15 cellular contexts compared by ENCODE assay signal in the genomic region with DNA sequence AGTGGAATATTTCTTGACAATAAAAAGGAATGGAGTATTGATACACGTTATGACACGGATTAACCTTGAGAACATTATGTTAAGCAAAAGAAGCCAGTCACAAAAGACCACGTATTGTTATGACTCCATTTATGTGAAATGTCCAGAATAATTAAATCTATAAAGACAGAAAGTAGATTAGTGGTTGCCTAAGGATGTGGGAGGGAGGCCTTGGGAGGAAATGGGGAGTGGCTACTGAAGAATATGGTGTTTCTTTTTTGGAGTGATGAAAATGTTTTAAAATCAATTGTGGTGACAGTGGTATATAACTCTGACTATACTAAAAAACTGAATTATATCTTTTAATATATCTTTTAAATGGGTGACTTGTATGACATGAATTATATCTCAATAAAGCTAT. TPM values are rescaled to one million over a fixed set of nuclear protein-coding genes. Genes with fewer than 3 reads are reported as not detected.
DNase-seq lines count a peak whose midpoint lies in the region; ATAC-seq and TF ChIP-seq lines count a peak whose summit lies in the region.
"Had no signal": no experiment of that assay in that cellular context is flagged by ENCODE, and none has a peak within 500 bp of the region (broad histone marks: within the 10 kb centered on the region; RNA-seq: fewer than 3 reads in every experiment).

No MANE protein-coding gene starts in this region.

- DNase-seq in activated CD8-positive, alpha-beta memory T cell treated with anti-CD3 and anti-CD28 coated beads, Interleukin-2, amount 10 ng/mL, durations not matched to agents 7 days and 5 days = no peak
- DNase-seq in activated CD8-positive, alpha-beta memory T cell treated with anti-CD3 and anti-CD28 coated beads for 24 hours = no peak
- DNase-seq in natural killer cell treated with Interleukin-12 subunit alpha and Interleukin-12 subunit beta and Interleukin-15 and Interleukin-18, amount 100 ng/mL, for 72 hours (ENCODE audit: low spot score) = no peak
- DNase-seq in natural killer cell (no peak), chondrocyte (ENCODE audit: low spot score) (no peak), dermis blood vessel endothelial cell (no peak)
- DNase-seq: AML-193; Caco-2; CD4-positive, alpha-beta T cell; GOT3; H7; IMR-90 had no signal

- peaks cover 70% of the 10 kb centered on the region for H3K4me1 Mint-ChIP-seq in activated CD8-positive, alpha-beta memory T cell treated with anti-CD3 and anti-CD28 coated beads, Interleukin-2, amount 10 ng/mL, durations not matched to agents 7 days and 5 days
- peaks cover 61 to 85% of the 10 kb centered on the region in 2 donors for H3K4me1 Mint-ChIP-seq in natural killer cell treated with Interleukin-12 subunit alpha and Interleukin-12 subunit beta and Interleukin-15 and Interleukin-18, amount 100 ng/mL, for 72 hours (ENCODE audit: low read depth in 2 of 2)
- H3K4me1 Mint-ChIP-seq in natural killer cell = peaks cover 66 to 80% of the 10 kb centered on the region in 2 donors
- H3K4me1 Mint-ChIP-seq in chondrocyte (ENCODE audit: low read depth) = peaks cover 61% of the 10 kb centered on the region

- peak; percentile 27 for ATAC-seq in activated CD8-positive, alpha-beta memory T cell treated with anti-CD3 and anti-CD28 coated beads, Interleukin-2, amount 10 ng/mL, durations not matched to agents 7 days and 5 days
- ATAC-seq in natural killer cell treated with Interleukin-12 subunit alpha and Interleukin-12 subunit beta and Interleukin-15 and Interleukin-18, amount 100 ng/mL, for 72 hours = peak; percentile 58 to 60
- ATAC-seq in natural killer cell (no peak), GM19023 (IDR thresholded peaks at IDR 0.05; ENCODE audit: unreplicated experiment) (no peak)
- ATAC-seq: A549, HCT116 had no signal

- no peak for TF ChIP-seq CTCF in natural killer cell (IDR thresholded peaks at IDR 0.05)
- TF ChIP-seq CTCF in chondrocyte (IDR thresholded peaks at IDR 0.05) = no peak

- intact Hi-C loops in natural killer cell (cut with micrococcal nuclease) = no loop called here

- peak overlapping the region; percentile 26 for H3K27ac Mint-ChIP-seq in activated CD8-positive, alpha-beta memory T cell treated with anti-CD3 and anti-CD28 coated beads, Interleukin-2, amount 10 ng/mL, durations not matched to agents 7 days and 5 days
- H3K27ac Mint-ChIP-seq in natural killer cell treated with Interleukin-12 subunit alpha and Interleukin-12 subunit beta and Interleukin-15 and Interleukin-18, amount 100 ng/mL, for 72 hours = peak overlapping the region; percentile 57 to 81
- H3K27ac Mint-ChIP-seq in natural killer cell (peak overlapping the region in 1 of 2 donors; percentile 51), chondrocyte (ENCODE audit: unreplicated experiment) (peak overlapping the region; percentile 43)
- H3K27ac Mint-ChIP-seq: CD4-positive, alpha-beta T cell had no signal

- CTCF ChIA-PET in activated CD8-positive, alpha-beta memory T cell treated with anti-CD3 and anti-CD28 coated beads, Interleukin-2, amount 10 ng/mL, durations not matched to agents 7 days and 5 days (lab: Charles Lee) = interaction anchor here (0.6 to 1.9 kb wide), 2 partner anchors 21 to 26 kb away, joined by 3 to 6 read pairs; no protein-coding TSS in a partner anchor

- peaks cover 68% of the 10 kb centered on the region for H3K36me3 Mint-ChIP-seq in activated CD8-positive, alpha-beta memory T cell treated with anti-CD3 and anti-CD28 coated beads, Interleukin-2, amount 10 ng/mL, durations not matched to agents 7 days and 5 days
- peaks cover 24% of the 10 kb centered on the region for H3K36me3 Mint-ChIP-seq in natural killer cell treated with Interleukin-12 subunit alpha and Interleukin-12 subunit beta and Interleukin-15 and Interleukin-18, amount 100 ng/mL, for 72 hours
- H3K36me3 Mint-ChIP-seq in natural killer cell (no peaks in the 10 kb centered on the region), chondrocyte (ENCODE audit: low read depth) (peaks cover 45% of the 10 kb centered on the region)

- no peak overlapping the region for H3K4me3 Mint-ChIP-seq in activated CD8-positive, alpha-beta memory T cell treated with anti-CD3 and anti-CD28 coated beads, Interleukin-2, amount 10 ng/mL, durations not matched to agents 7 days and 5 days
- H3K4me3 Mint-ChIP-seq in natural killer cell treated with Interleukin-12 subunit alpha and Interleukin-12 subunit beta and Interleukin-15 and Interleukin-18, amount 100 ng/mL, for 72 hours = peak overlapping the region; percentile 51
- H3K4me3 Mint-ChIP-seq in natural killer cell (no peak overlapping the region), chondrocyte (ENCODE audit: unreplicated experiment) (no peak overlapping the region)
- H3K4me3 Mint-ChIP-seq: CD4-positive, alpha-beta T cell had no signal

- peaks cover 3% of the 10 kb centered on the region for H3K9me3 Mint-ChIP-seq in activated CD8-positive, alpha-beta memory T cell treated with anti-CD3 and anti-CD28 coated beads, Interleukin-2, amount 10 ng/mL, durations not matched to agents 7 days and 5 days (ENCODE audit: low read depth)
- H3K9me3 Mint-ChIP-seq in natural killer cell treated with Interleukin-12 subunit alpha and Interleukin-12 subunit beta and Interleukin-15 and Interleukin-18, amount 100 ng/mL, for 72 hours = peaks cover 4% of the 10 kb centered on the region
- H3K9me3 Mint-ChIP-seq in natural killer cell (no peaks in the 10 kb centered on the region), chondrocyte (ENCODE audit: low read depth) (peaks cover 20% of the 10 kb centered on the region)
- H3K9me3 Mint-ChIP-seq: CD4-positive, alpha-beta T cell had no signal

- H3K27me3 Mint-ChIP-seq in activated CD8-positive, alpha-beta memory T cell treated with anti-CD3 and anti-CD28 coated beads, Interleukin-2, amount 10 ng/mL, durations not matched to agents 7 days and 5 days = no peaks in the 10 kb centered on the region
- H3K27me3 Mint-ChIP-seq in natural killer cell treated with Interleukin-12 subunit alpha and Interleukin-12 subunit beta and Interleukin-15 and Interleukin-18, amount 100 ng/mL, for 72 hours = no peaks in the 10 kb centered on the region
- H3K27me3 Mint-ChIP-seq in natural killer cell (ENCODE audit: low read depth in 2 of 2) = no peaks in the 10 kb centered on the region
- no peaks in the 10 kb centered on the region for H3K27me3 Mint-ChIP-seq in chondrocyte (ENCODE audit: low read depth)
- H3K27me3 Mint-ChIP-seq: CD4-positive, alpha-beta T cell had no signal

RNA-seq across cellular contexts. Expression of gene TRPC4AP, which starts 30.1 kb away (rescaled TPM):
- total RNA-seq in activated CD8-positive, alpha-beta memory T cell treated with anti-CD3 and anti-CD28 coated beads, Interleukin-2, amount 10 ng/mL, durations not matched to agents 7 days and 5 days = 10 to 100 TPM; 56.9 to 70.9 TPM
- total RNA-seq in natural killer cell treated with Interleukin-12 subunit alpha and Interleukin-12 subunit beta and Interleukin-15 and Interleukin-18, amount 100 ng/mL, for 72 hours = 10 to 100 TPM; 62.8 to 86.4 TPM
- total RNA-seq in natural killer cell (10 to 100 TPM; 72.3 to 79.0 (median 74.4) TPM), chondrocyte (83.4 to 118 TPM (median 112 TPM) in 3 replicates), dermis blood vessel endothelial cell (90.2 and 100 TPM in 2 replicates)

Comparison
In these comparisons a context has a peak if more than half of its experiments do, and no peak if none do; other contexts are left out.
1. ATAC-seq: peak in activated CD8-positive, alpha-beta memory T cell treated with anti-CD3 and anti-CD28 coated beads, Interleukin-2, amount 10 ng/mL, durations not matched to agents 7 days and 5 days (single experiment) and natural killer cell treated with Interleukin-12 subunit alpha and Interleukin-12 subunit beta and Interleukin-15 and Interleukin-18, amount 100 ng/mL, for 72 hours (2 of 2); none in natural killer cell (0 of 3) and GM19023 (single experiment).